In the genomic region with DNA sequence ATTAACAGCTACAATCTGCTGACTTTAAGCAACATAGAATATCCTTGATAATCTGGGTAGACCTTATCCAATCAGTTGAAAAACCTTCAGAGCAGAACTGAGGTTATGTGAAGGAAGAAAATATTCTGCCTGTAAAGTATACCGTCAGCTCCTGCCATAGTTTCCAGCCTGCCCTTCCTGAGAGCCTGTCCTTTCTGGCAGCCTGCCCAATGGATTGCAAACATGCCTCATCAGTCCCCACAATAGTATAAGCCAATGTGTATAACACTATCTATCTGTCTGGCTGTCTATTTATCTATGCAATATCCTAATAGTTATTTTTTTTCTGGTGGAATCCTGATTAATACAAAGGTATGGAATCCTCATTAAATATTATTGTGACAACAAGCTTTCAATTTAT, we compare ENCODE assay signal across 1 cellular context.
TF ChIP-seq lines count a peak whose summit lies in the region.

No MANE protein-coding gene starts in this region.

TF ChIP-seq in GM23338, 12 proteins besides CTCF, POLR2A, EP300 and RAD21 (continued from another document):
- TF ChIP-seq, protein P1, sequence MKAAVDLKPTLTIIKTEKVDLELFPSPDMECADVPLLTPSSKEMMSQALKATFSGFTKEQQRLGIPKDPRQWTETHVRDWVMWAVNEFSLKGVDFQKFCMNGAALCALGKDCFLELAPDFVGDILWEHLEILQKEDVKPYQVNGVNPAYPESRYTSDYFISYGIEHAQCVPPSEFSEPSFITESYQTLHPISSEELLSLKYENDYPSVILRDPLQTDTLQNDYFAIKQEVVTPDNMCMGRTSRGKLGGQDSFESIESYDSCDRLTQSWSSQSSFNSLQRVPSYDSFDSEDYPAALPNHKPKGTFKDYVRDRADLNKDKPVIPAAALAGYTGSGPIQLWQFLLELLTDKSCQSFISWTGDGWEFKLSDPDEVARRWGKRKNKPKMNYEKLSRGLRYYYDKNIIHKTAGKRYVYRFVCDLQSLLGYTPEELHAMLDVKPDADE (IDR thresholded peaks at IDR 0.05): no peak
- TF ChIP-seq STAT1 (IDR thresholded peaks at IDR 0.05; ENCODE audit: unreplicated experiment): no peak
- TF ChIP-seq EZH2 (IDR thresholded peaks at IDR 0.05; ENCODE audit: low read depth, unreplicated experiment): no peak
- TF ChIP-seq EZH2phosphoT487 (IDR thresholded peaks at IDR 0.05; ENCODE audit: unreplicated experiment): no peak
